18 cellular contexts compared by ENCODE assay signal in genomic region chr20:51958099-51958498, GRCh38.
"Had no signal": no experiment of that assay in that cellular context is flagged by ENCODE, and none has a peak within 500 bp of the region (broad histone marks: within the 10 kb centered on the region; RNA-seq: fewer than 3 reads in every experiment).

No MANE protein-coding gene starts in this region.

- H3K4me3 ChIP-seq: cardiac muscle cell, colonic mucosa, right atrium auricular region, transverse colon had no signal

- H3K36me3 Mint-ChIP-seq: activated naive CD8-positive, alpha-beta T cell treated with anti-CD3 and anti-CD28 coated beads, Interleukin-2, amount 10 ng/mL, durations not matched to agents 7 days and 5 days had no signal

- H3K9me3 ChIP-seq: colonic mucosa, heart left ventricle, neutrophil, right atrium auricular region, transverse colon had no signal

- H3K36me3 ChIP-seq: cardiac muscle cell, colonic mucosa, heart left ventricle, neutrophil, right atrium auricular region, transverse colon, WERI-Rb-1 had no signal

- ATAC-seq: activated CD8-positive, alpha-beta T cell treated with anti-CD3 and anti-CD28 coated beads, Interleukin-2, amount 10 ng/mL, durations not matched to agents 7 days and 5 days; heart left ventricle; left ventricle myocardium superior had no signal

- H3K27ac Mint-ChIP-seq: activated CD8-positive, alpha-beta T cell treated with anti-CD3 and anti-CD28 coated beads, Interleukin-2, amount 10 ng/mL, durations not matched to agents 7 days and 5 days; activated naive CD8-positive, alpha-beta T cell treated with anti-CD3 and anti-CD28 coated beads, Interleukin-2, amount 10 ng/mL, durations not matched to agents 7 days and 5 days had no signal

- H3K27ac ChIP-seq: cardiac muscle cell, colonic mucosa, heart left ventricle, neutrophil, right atrium auricular region, transverse colon, WERI-Rb-1 had no signal

- H3K4me1 ChIP-seq: right atrium auricular region had no signal

- DNase-seq: activated CD4-positive, alpha-beta T cell treated with anti-CD3 and anti-CD28 coated beads for 48 hours; activated CD8-positive, alpha-beta memory T cell treated with anti-CD3 and anti-CD28 coated beads, Interleukin-2, amount 50 U/mL, for 48 hours; activated CD8-positive, alpha-beta T cell treated with anti-CD3 and anti-CD28 coated beads, Interleukin-2, amount 10 ng/mL, durations not matched to agents 7 days and 5 days; activated naive CD8-positive, alpha-beta T cell treated with anti-CD3 and anti-CD28 coated beads, Interleukin-2, amount 10 ng/mL, durations not matched to agents 7 days and 5 days; anterior cingulate cortex; colonic mucosa; heart left ventricle; kidney; left ventricle myocardium superior; small intestine; stimulated activated CD4-positive, alpha-beta T cell treated with anti-CD3 and anti-CD28 coated beads, Interleukin-1b, Interleukin-23, amount 100 ng/mL, for 48 hours; stimulated activated naive CD4-positive, alpha-beta T cell; substantia nigra; transverse colon; WERI-Rb-1 had no signal

- H3K27me3 ChIP-seq: cardiac muscle cell, colonic mucosa, right atrium auricular region, transverse colon had no signal

- H3K4me3 Mint-ChIP-seq: activated CD8-positive, alpha-beta T cell treated with anti-CD3 and anti-CD28 coated beads, Interleukin-2, amount 10 ng/mL, durations not matched to agents 7 days and 5 days; activated naive CD8-positive, alpha-beta T cell treated with anti-CD3 and anti-CD28 coated beads, Interleukin-2, amount 10 ng/mL, durations not matched to agents 7 days and 5 days had no signal
